Comparison of ENCODE assay signal across 20 cellular contexts in genomic region chr17:51672058-51672457, GRCh38.
"Had no signal": no experiment of that assay in that cellular context is flagged by ENCODE, and none has a peak within 500 bp of the region (broad histone marks: within the 10 kb centered on the region; RNA-seq: fewer than 3 reads in every experiment).

No MANE protein-coding gene starts in this region.

- H3K36me3 ChIP-seq: heart left ventricle, neutrophil, ovary, prostate gland, right atrium auricular region, spleen, thoracic aorta, upper lobe of right lung, WERI-Rb-1 had no signal

- H3K9me3 ChIP-seq: heart left ventricle, neutrophil, ovary, prostate gland, right atrium auricular region, spleen, thoracic aorta, upper lobe of right lung had no signal

- H3K27me3 ChIP-seq: heart left ventricle, neutrophil, ovary, right atrium auricular region, upper lobe of right lung had no signal

- H3K27ac ChIP-seq: epithelial cell of prostate, heart left ventricle, neutrophil, ovary, prostate gland, right atrium auricular region, spleen, thoracic aorta, upper lobe of right lung, WERI-Rb-1 had no signal

- H3K4me1 ChIP-seq: prostate gland, right atrium auricular region, spleen, upper lobe of right lung had no signal

- H3K4me3 ChIP-seq: heart left ventricle, ovary, prostate gland, right atrium auricular region, spleen, thoracic aorta, upper lobe of right lung had no signal

- FAIRE-seq: TTC549 had no signal

- DNase-seq: activated CD4-positive, alpha-beta T cell treated with anti-CD3 and anti-CD28 coated beads, Interleukin-2, amount 50 U/mL, for 1 hour; activated CD4-positive, CD25-positive, alpha-beta regulatory T cell treated with anti-CD3 and anti-CD28 coated beads, Interleukin-2, amount 50 U/mL, for 72 hours; activated CD8-positive, alpha-beta T cell treated with anti-CD3 and anti-CD28 coated beads, Interleukin-2, amount 10 ng/mL, durations not matched to agents 7 days and 5 days; activated gamma-delta T cell; activated naive CD4-positive, alpha-beta T cell treated with anti-CD3 and anti-CD28 coated beads, Interleukin-2, amount 50 U/mL, for 16 hours; activated naive CD8-positive, alpha-beta T cell treated with anti-CD3 and anti-CD28 coated beads, Interleukin-2, amount 50 U/mL, for 24 hours; heart left ventricle; left cardiac atrium; ovary; spleen; stimulated activated CD4-positive, alpha-beta T cell treated with anti-CD3 and anti-CD28 coated beads, Interleukin-4, amount 100 ng/mL, for 1 hour; stimulated activated naive CD4-positive, alpha-beta T cell; upper lobe of right lung; WERI-Rb-1 had no signal
